8 cellular contexts compared by ENCODE assay signal in the genomic region with DNA sequence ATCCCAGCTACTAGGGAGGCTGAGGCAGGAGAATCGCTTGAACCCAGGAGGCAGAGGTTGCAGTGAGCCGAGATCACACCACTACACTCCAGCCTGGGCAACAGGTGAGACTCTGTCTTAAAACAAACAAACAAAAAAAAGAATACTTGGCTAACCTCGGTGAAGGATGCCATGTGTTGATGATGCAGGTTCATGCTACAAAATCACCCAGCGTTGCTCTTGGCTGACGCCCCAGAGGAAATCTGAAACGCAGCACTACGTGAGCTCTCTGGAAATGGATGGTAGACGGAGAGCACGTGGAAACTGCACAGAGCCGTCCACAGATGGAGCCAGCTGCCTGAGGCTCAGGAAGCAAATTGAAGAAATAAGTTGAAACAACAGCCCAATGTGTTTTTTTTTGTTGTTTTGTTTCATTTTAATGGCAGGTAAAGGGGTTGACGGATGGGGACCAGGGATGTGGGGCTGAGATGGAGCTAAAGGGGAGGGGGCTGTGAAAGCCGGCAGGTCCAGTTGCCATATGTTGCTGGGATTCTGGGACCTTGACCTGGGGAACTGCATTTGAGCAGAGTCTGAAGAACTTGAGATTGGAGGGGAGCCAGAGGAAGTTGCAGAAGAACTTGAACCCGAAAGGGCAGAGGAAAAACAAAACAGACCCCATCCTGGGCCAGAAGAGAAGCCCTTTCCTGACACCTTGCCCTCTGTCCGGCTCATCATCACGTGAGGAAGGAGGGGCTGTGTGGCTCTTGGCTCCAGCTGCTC. TPM values are rescaled to one million over a fixed set of nuclear protein-coding genes. Genes with fewer than 3 reads are reported as not detected.
DNase-seq lines count a peak whose midpoint lies in the region; ATAC-seq, FAIRE-seq and TF ChIP-seq lines count a peak whose summit lies in the region.

No MANE protein-coding gene starts in this region.

- H3K36me3 ChIP-seq in adrenal gland (replicated peaks in 1 of 2) (no peaks in the 10 kb centered on the region), tibial artery (no peaks in the 10 kb centered on the region)

- H3K4me3 ChIP-seq in adrenal gland: no peak overlapping the region
- H3K4me3 ChIP-seq in tibial artery: no peak overlapping the region

- no peak for FAIRE-seq in D721Med (lab: Jason Lieb, UNC)
- peak; percentile 97 for FAIRE-seq in GM19239 (lab: Jason Lieb, UNC)

- POLR2A ChIA-PET in WTC11 (lab: Charles Lee): no interaction called here

- DNase-seq in D721Med (ENCODE audit: insufficient read length, low spot score): no peak
- peak; percentile 61 for DNase-seq in GM19239 (ENCODE audit: insufficient read length, low spot score)
- peak; percentile 53 for DNase-seq in NCI-H1694 (lab: John Stamatoyannopoulos, UW)
- peak; percentile 74 to 91 (median 87) for DNase-seq in adrenal gland
- DNase-seq in kidney glomerular epithelial cell (lab: John Stamatoyannopoulos, UW): peak; percentile 11
- DNase-seq in tibial artery: peak in 1 of 2 donors; percentile 33
- no peak for DNase-seq in WTC11 (ENCODE audit: low spot score)

- TF ChIP-seq POLR2A in adrenal gland (IDR thresholded peaks at IDR 0.05): peak in 1 of 2 donors; percentile 66

- 11 to 16% (median 13%) methylated on average over 15 of the region's 15 CpGs for WGBS in adrenal gland, 4 donors

- H3K36me3 Mint-ChIP-seq in WTC11: no peaks in the 10 kb centered on the region

- no peaks in the 10 kb centered on the region; the same call in 1 of the 2 replicates for H3K27me3 Mint-ChIP-seq in WTC11 (ENCODE audit: low read depth)

- TF ChIP-seq CTCF in D721Med (IDR thresholded peaks at IDR 0.05; ENCODE audit: insufficient read depth, missing control alignments) (peak; percentile 5), adrenal gland (IDR thresholded peaks at IDR 0.05) (peak in 4 of 6 experiments; percentile 21 to 46 (median 40)), tibial artery (IDR thresholded peaks at IDR 0.05) (peak; percentile 16 to 38), WTC11 (IDR thresholded peaks at IDR 0.05) (no peak)

- ATAC-seq in WTC11 (no peak; the same call in 1 of the 2 replicates), GM18861 (IDR thresholded peaks at IDR 0.05; ENCODE audit: unreplicated experiment) (no peak)

- peaks cover 20% of the 10 kb centered on the region for H3K4me1 Mint-ChIP-seq in WTC11

- intact Hi-C loops in adrenal gland (cut with DNase I): no loop called here
- intact Hi-C loops in tibial artery (cut with DNase I; ENCODE audit: low total_unique reads): no loop called here

- no peak overlapping the region for H3K27ac Mint-ChIP-seq in WTC11

- no peak overlapping the region for H3K4me3 Mint-ChIP-seq in WTC11

- H3K27ac ChIP-seq in adrenal gland: peak overlapping the region; percentile 8 to 83 (median 59)
- H3K27ac ChIP-seq in tibial artery: peak overlapping the region in 1 of 2 donors; percentile 8

- no peaks in the 10 kb centered on the region for H3K9me3 Mint-ChIP-seq in WTC11

- CTCF ChIA-PET in WTC11 (lab: Charles Lee): interaction anchor here (0.7 to 1.9 kb wide), 6 partner anchors 63 to 251 kb away, joined by 3 to 5 read pairs (median 4); partner anchors contain the start of gene BLCAP

- H3K27me3 ChIP-seq in adrenal gland (no peaks in the 10 kb centered on the region), tibial artery (peaks cover 0 to 8% of the 10 kb centered on the region in 2 donors)

- no peaks in the 10 kb centered on the region for H3K9me3 ChIP-seq in adrenal gland (replicated peaks in 1 of 3)
- no peaks in the 10 kb centered on the region for H3K9me3 ChIP-seq in tibial artery

- H3K4me1 ChIP-seq in adrenal gland (replicated peaks in 1 of 2) (peaks cover 11 to 20% of the 10 kb centered on the region in 2 donors), tibial artery (peaks cover 0 to 13% (median 8%) of the 10 kb centered on the region in 4 donors)

TF ChIP-seq in WTC11, 78 proteins besides CTCF, POLR2A, EP300 and RAD21 (continues in another document):
- no peak for TF ChIP-seq GRHL2 (CRISPR knock-in tag; IDR thresholded peaks at IDR 0.05; ENCODE audit: insufficient replicate concordance, severe bottlenecking)
- no peak for TF ChIP-seq AFF4 (CRISPR knock-in tag; IDR thresholded peaks at IDR 0.05; ENCODE audit: borderline replicate concordance)
- no peak for TF ChIP-seq ELF4 (CRISPR knock-in tag; IDR thresholded peaks at IDR 0.05; ENCODE audit: low read depth)
- TF ChIP-seq ZNF416 (CRISPR knock-in tag; IDR thresholded peaks at IDR 0.05): no peak
- no peak for TF ChIP-seq CREB1 (CRISPR knock-in tag; IDR thresholded peaks at IDR 0.05)
- TF ChIP-seq USF2 (CRISPR knock-in tag; IDR thresholded peaks at IDR 0.05): no peak; the same call in 1 of the 2 replicates
- no peak for TF ChIP-seq ARID4B (CRISPR knock-in tag; IDR thresholded peaks at IDR 0.05; ENCODE audit: borderline replicate concordance)
- TF ChIP-seq, protein P1, sequence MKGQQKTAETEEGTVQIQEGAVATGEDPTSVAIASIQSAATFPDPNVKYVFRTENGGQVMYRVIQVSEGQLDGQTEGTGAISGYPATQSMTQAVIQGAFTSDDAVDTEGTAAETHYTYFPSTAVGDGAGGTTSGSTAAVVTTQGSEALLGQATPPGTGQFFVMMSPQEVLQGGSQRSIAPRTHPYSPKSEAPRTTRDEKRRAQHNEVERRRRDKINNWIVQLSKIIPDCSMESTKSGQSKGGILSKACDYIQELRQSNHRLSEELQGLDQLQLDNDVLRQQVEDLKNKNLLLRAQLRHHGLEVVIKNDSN (CRISPR knock-in tag; IDR thresholded peaks at IDR 0.05): no peak
- TF ChIP-seq GTF2I (CRISPR knock-in tag; conservative IDR thresholded peaks at IDR 0.05): no peak

RNA-seq across cellular contexts. Expression of gene MANBAL, which starts 12.8 kb away (rescaled TPM):
- total RNA-seq in adrenal gland: 100 to 1,000 TPM in 1 of 8 donors, 10 to 100 TPM in 7; 13.9 to 364 (median 54.8) TPM
- polyA plus RNA-seq in adrenal gland: 100 to 1,000 TPM in 1 of 3 donors, 10 to 100 TPM in 2; 53.7 to 101 (median 67.3) TPM
- total RNA-seq in WTC11 (2021): 41.7 to 48.6 TPM (median 48.5 TPM) in 3 replicates

RNA-seq across cellular contexts. Expression of gene GHRH, which starts 15.1 kb away (rescaled TPM):
- not detected for total RNA-seq in adrenal gland
- polyA plus RNA-seq in adrenal gland: 10 to 100 TPM in 1 of 3 donors, under 1 TPM in 1, not detected in 1; 0.91 to 26.1 TPM
- total RNA-seq in WTC11 (2021): 0.74 TPM in 1 of 3 replicates, not detected in the others

Comparison
In these comparisons a context has a peak if more than half of its experiments do, and no peak if none do; other contexts are left out.
1. DNase-seq: peak in GM19239 (single experiment), NCI-H1694 (single experiment), adrenal gland (7 of 7) and kidney glomerular epithelial cell (single experiment); none in D721Med (single experiment) and WTC11 (single experiment).